9 cellular contexts compared by ENCODE assay signal in genomic region chr2:162327134-162327769, GRCh38. TPM values are rescaled to one million over a fixed set of nuclear protein-coding genes. Genes with fewer than 3 reads are reported as not detected.
DNase-seq lines count a peak whose midpoint lies in the region; ATAC-seq and TF ChIP-seq lines count a peak whose summit lies in the region.
"Had no signal": no experiment of that assay in that cellular context is flagged by ENCODE, and none has a peak within 500 bp of the region (broad histone marks: within the 10 kb centered on the region; RNA-seq: fewer than 3 reads in every experiment).

No MANE protein-coding gene starts in this region.

- H3K36me3 ChIP-seq in mammary epithelial cell (ENCODE audit: insufficient read depth, low read length) (no peaks in the 10 kb centered on the region), neural progenitor cell (no peaks in the 10 kb centered on the region)

- H3K27ac Mint-ChIP-seq in neural progenitor cell, result no peak overlapping the region

- BruUV-seq in mammary epithelial cell (replicated peaks; lab: Mats Ljungman, UMichigan), result no TSS peak

- H3K36me3 Mint-ChIP-seq in neural progenitor cell, result no peaks in the 10 kb centered on the region

- peaks cover 4% of the 10 kb centered on the region for H3K27me3 Mint-ChIP-seq in neural progenitor cell (ENCODE audit: insufficient read depth, low read depth)

- H3K4me1 ChIP-seq in mammary epithelial cell (ENCODE audit: insufficient read depth, low read length) (no peaks in the 10 kb centered on the region), neural progenitor cell (no peaks in the 10 kb centered on the region)

- peak; percentile 57 to 66 for TF ChIP-seq CTCF in mammary epithelial cell (conservative IDR thresholded peaks at IDR 0.05 in 1 of 2, IDR thresholded peaks at IDR 0.05 in 1 of 2; ENCODE audit: extremely low read depth in 1 of 2, insufficient read depth in 1 of 2, low read depth in 1 of 2, low read length in 2 of 2)
- peak; percentile 66 for TF ChIP-seq CTCF in neural progenitor cell (IDR thresholded peaks at IDR 0.05)

- no peaks in the 10 kb centered on the region for H3K27me3 ChIP-seq in mammary epithelial cell (ENCODE audit: insufficient read depth, low read length)
- H3K27me3 ChIP-seq in neural progenitor cell, result no peaks in the 10 kb centered on the region

- H3K4me1 Mint-ChIP-seq in neural progenitor cell, result no peaks in the 10 kb centered on the region

- intact Hi-C loops in mammary epithelial cell (cut with micrococcal nuclease), result loop anchor here (1.0 kb wide), 1 partner anchor 468 kb away; no protein-coding TSS in a partner anchor

- no peak overlapping the region for H3K9ac ChIP-seq in mammary epithelial cell (ENCODE audit: insufficient read depth, low read length)
- no peak overlapping the region for H3K9ac ChIP-seq in neural progenitor cell

- H3K4me2 ChIP-seq in mammary epithelial cell (ENCODE audit: insufficient read depth, low read depth, low read length) (no peak overlapping the region), neural progenitor cell (no peak overlapping the region)

- ATAC-seq in GM18502 (IDR thresholded peaks at IDR 0.05; ENCODE audit: poor library complexity, unreplicated experiment), result no peak

- H3K79me2 ChIP-seq in mammary epithelial cell (ENCODE audit: insufficient read depth, low read length), result no peaks in the 10 kb centered on the region
- no peaks in the 10 kb centered on the region for H3K79me2 ChIP-seq in neural progenitor cell (ENCODE audit: low read depth)

- 42% methylated on average over 5 of the region's 5 CpGs for WGBS in mammary epithelial cell (ENCODE audit: low coverage, missing lambda C conversion rate)

- no peaks in the 10 kb centered on the region for H3F3A ChIP-seq in neural progenitor cell (ENCODE audit: low read depth)

- no peaks in the 10 kb centered on the region for H4K20me1 ChIP-seq in mammary epithelial cell (ENCODE audit: insufficient read depth, low read length)
- H4K20me1 ChIP-seq in neural progenitor cell (ENCODE audit: low read depth), result no peaks in the 10 kb centered on the region

- DNase-seq in DMS 273 (lab: John Stamatoyannopoulos, UW; ENCODE audit: unreplicated experiment) (peak; percentile 27), DMS 273 treated with DMSO at 0.1 percent for 48 hours (lab: John Stamatoyannopoulos, UW) (no peak), Kasumi-1 (lab: John Stamatoyannopoulos, UW) (peak; percentile 45 to 50), mammary epithelial cell (no peak), neural progenitor cell (ENCODE audit: low spot score) (peak; percentile 13), kidney glomerular epithelial cell (lab: John Stamatoyannopoulos, UW) (no peak), SW 1271 (lab: John Stamatoyannopoulos, UW) (no peak)
- DNase-seq: HCEC 1CT had no signal

- dilution Hi-C loops in mammary epithelial cell (cut with HindIII; ENCODE audit: low sequenced_read_pairs), result no loop called here

- no peaks in the 10 kb centered on the region for H3K9me3 Mint-ChIP-seq in neural progenitor cell

- H3K9me3 ChIP-seq in mammary epithelial cell (replicated peaks; ENCODE audit: insufficient read depth, low read length) (no peaks in the 10 kb centered on the region), neural progenitor cell (ENCODE audit: low read depth) (no peaks in the 10 kb centered on the region)

- H3K27ac ChIP-seq in mammary epithelial cell (ENCODE audit: insufficient read depth, low read depth, low read length) (no peak overlapping the region), neural progenitor cell (no peak overlapping the region)

- CTCF ChIA-PET in mammary epithelial cell (lab: Charles Lee; ENCODE audit: low non-redundant PET), result no interaction called here

- H3K4me3 ChIP-seq in mammary epithelial cell (replicated peaks in 1 of 3; ENCODE audit: insufficient read depth in 1 of 3, low read depth in 2 of 3, low read length in 3 of 3) (no peak overlapping the region), neural progenitor cell (no peak overlapping the region)

- H3K4me3 Mint-ChIP-seq in neural progenitor cell, result no peak overlapping the region

- in situ Hi-C loops in mammary epithelial cell (cut with MboI; ENCODE audit: low sequenced_read_pairs in 2 of 2), result no loop called here

- H2AFZ ChIP-seq in mammary epithelial cell (ENCODE audit: low read depth, low read length) (no peak overlapping the region), neural progenitor cell (replicated peaks) (no peak overlapping the region)

RNA-seq across cellular contexts. Expression of gene IFIH1, which starts 8.8 kb away (rescaled TPM):
- total RNA-seq in mammary epithelial cell, result 1 to 10 TPM; 6.3 to 6.7 TPM
- 1.8 TPM for polyA plus RNA-seq in mammary epithelial cell
- 4.8 TPM for polyA minus RNA-seq in mammary epithelial cell
- 0.09 and 0.79 TPM in 2 replicates for total RNA-seq in neural progenitor cell (ENCODE audit: low replicate concordance)

RNA-seq across cellular contexts. Expression of gene GCA, which starts 16.7 kb away (rescaled TPM):
- total RNA-seq in mammary epithelial cell (10 to 100 TPM in 1 of 2 donors, 1 to 10 TPM in 1; 6.4 to 11.7 TPM), neural progenitor cell (ENCODE audit: low replicate concordance) (63.2 and 64.8 TPM in 2 replicates)
- polyA plus RNA-seq in mammary epithelial cell, result 5.8 TPM
- polyA minus RNA-seq in mammary epithelial cell, result not detected

Comparison
In these comparisons a context has a peak if more than half of its experiments do, and no peak if none do; other contexts are left out.
1. DNase-seq: peak in DMS 273 (single experiment), Kasumi-1 (2 of 2) and neural progenitor cell (single experiment); none in DMS 273 treated with DMSO at 0.1 percent for 48 hours (single experiment), mammary epithelial cell (single experiment), kidney glomerular epithelial cell (single experiment) and SW 1271 (0 of 2).